Comparison of ENCODE assay signal across 1 cellular context in genomic region chr16:89150981-89151380, GRCh38.
TF ChIP-seq lines count a peak whose summit lies in the region.

No MANE protein-coding gene starts in this region.

TF ChIP-seq in SK-N-SH, 30 proteins besides CTCF, POLR2A, EP300 and RAD21 (continued from another document):
- TF ChIP-seq, protein P1, sequence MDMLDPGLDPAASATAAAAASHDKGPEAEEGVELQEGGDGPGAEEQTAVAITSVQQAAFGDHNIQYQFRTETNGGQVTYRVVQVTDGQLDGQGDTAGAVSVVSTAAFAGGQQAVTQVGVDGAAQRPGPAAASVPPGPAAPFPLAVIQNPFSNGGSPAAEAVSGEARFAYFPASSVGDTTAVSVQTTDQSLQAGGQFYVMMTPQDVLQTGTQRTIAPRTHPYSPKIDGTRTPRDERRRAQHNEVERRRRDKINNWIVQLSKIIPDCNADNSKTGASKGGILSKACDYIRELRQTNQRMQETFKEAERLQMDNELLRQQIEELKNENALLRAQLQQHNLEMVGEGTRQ (IDR thresholded peaks at IDR 0.05; ENCODE audit: borderline replicate concordance, low read depth, low read length), result no peak
- TF ChIP-seq NRF1 (IDR thresholded peaks at IDR 0.05; ENCODE audit: low read depth, low read length) (no peak), FOSL2 (IDR thresholded peaks at IDR 0.05; ENCODE audit: borderline replicate concordance, low read depth) (no peak), FOXJ3 (CRISPR knock-in tag; IDR thresholded peaks at IDR 0.05) (peak; percentile 75), TAF1 (IDR thresholded peaks at IDR 0.05; ENCODE audit: borderline replicate concordance, low read depth, low read length) (no peak), YY1 (IDR thresholded peaks at IDR 0.05; ENCODE audit: low read depth) (no peak), NFIC (IDR thresholded peaks at IDR 0.05; ENCODE audit: borderline replicate concordance) (no peak), PBX3 (IDR thresholded peaks at IDR 0.05) (no peak), GATA2 (CRISPR knock-in tag; IDR thresholded peaks at IDR 0.05) (peak; percentile 91), EZH2phosphoT487 (IDR thresholded peaks at IDR 0.05; ENCODE audit: borderline replicate concordance, low read depth) (no peak), USF1 (IDR thresholded peaks at IDR 0.05; ENCODE audit: borderline replicate concordance, low read depth) (no peak), RXRA (IDR thresholded peaks at IDR 0.05; ENCODE audit: borderline replicate concordance, low read depth) (no peak), TEAD4 (IDR thresholded peaks at IDR 0.05; ENCODE audit: borderline replicate concordance, insufficient read depth) (no peak), TCF12 (IDR thresholded peaks at IDR 0.05) (no peak), MAX (IDR thresholded peaks at IDR 0.05; ENCODE audit: low read depth) (no peak), RFX5 (IDR thresholded peaks at IDR 0.05; ENCODE audit: low read length) (no peak), GABPA (IDR thresholded peaks at IDR 0.05; ENCODE audit: low read depth) (no peak), FOXM1 (IDR thresholded peaks at IDR 0.05; ENCODE audit: low read depth) (no peak), MXI1 (IDR thresholded peaks at IDR 0.05; ENCODE audit: low read depth, low read length) (peak; percentile 62; the same call in 1 of the 2 replicates), SMC3 (IDR thresholded peaks at IDR 0.05; ENCODE audit: low read depth, low read length) (no peak), JUND (IDR thresholded peaks at IDR 0.05) (no peak)
- TF ChIP-seq, protein P2, sequence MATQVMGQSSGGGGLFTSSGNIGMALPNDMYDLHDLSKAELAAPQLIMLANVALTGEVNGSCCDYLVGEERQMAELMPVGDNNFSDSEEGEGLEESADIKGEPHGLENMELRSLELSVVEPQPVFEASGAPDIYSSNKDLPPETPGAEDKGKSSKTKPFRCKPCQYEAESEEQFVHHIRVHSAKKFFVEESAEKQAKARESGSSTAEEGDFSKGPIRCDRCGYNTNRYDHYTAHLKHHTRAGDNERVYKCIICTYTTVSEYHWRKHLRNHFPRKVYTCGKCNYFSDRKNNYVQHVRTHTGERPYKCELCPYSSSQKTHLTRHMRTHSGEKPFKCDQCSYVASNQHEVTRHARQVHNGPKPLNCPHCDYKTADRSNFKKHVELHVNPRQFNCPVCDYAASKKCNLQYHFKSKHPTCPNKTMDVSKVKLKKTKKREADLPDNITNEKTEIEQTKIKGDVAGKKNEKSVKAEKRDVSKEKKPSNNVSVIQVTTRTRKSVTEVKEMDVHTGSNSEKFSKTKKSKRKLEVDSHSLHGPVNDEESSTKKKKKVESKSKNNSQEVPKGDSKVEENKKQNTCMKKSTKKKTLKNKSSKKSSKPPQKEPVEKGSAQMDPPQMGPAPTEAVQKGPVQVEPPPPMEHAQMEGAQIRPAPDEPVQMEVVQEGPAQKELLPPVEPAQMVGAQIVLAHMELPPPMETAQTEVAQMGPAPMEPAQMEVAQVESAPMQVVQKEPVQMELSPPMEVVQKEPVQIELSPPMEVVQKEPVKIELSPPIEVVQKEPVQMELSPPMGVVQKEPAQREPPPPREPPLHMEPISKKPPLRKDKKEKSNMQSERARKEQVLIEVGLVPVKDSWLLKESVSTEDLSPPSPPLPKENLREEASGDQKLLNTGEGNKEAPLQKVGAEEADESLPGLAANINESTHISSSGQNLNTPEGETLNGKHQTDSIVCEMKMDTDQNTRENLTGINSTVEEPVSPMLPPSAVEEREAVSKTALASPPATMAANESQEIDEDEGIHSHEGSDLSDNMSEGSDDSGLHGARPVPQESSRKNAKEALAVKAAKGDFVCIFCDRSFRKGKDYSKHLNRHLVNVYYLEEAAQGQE (IDR thresholded peaks at IDR 0.05; ENCODE audit: low read depth, low read length), result no peak
- TF ChIP-seq, protein P3, sequence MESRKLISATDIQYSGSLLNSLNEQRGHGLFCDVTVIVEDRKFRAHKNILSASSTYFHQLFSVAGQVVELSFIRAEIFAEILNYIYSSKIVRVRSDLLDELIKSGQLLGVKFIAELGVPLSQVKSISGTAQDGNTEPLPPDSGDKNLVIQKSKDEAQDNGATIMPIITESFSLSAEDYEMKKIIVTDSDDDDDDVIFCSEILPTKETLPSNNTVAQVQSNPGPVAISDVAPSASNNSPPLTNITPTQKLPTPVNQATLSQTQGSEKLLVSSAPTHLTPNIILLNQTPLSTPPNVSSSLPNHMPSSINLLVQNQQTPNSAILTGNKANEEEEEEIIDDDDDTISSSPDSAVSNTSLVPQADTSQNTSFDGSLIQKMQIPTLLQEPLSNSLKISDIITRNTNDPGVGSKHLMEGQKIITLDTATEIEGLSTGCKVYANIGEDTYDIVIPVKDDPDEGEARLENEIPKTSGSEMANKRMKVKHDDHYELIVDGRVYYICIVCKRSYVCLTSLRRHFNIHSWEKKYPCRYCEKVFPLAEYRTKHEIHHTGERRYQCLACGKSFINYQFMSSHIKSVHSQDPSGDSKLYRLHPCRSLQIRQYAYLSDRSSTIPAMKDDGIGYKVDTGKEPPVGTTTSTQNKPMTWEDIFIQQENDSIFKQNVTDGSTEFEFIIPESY (IDR thresholded peaks at IDR 0.05; ENCODE audit: borderline replicate concordance, low read depth), result no peak
